Comparison of ENCODE assay signal across 25 cellular contexts in genomic region chr9:89754223-89754622, GRCh38.
"Had no signal": no experiment of that assay in that cellular context is flagged by ENCODE, and none has a peak within 500 bp of the region (broad histone marks: within the 10 kb centered on the region; RNA-seq: fewer than 3 reads in every experiment).

No MANE protein-coding gene starts in this region.

- H3K4me1 ChIP-seq: upper lobe of right lung had no signal

- FAIRE-seq: endometrium, keratinocyte, small intestine had no signal

- ATAC-seq: effector memory CD8-positive, alpha-beta T cell; heart right ventricle; naive thymus-derived CD4-positive, alpha-beta T cell; right lobe of liver; upper lobe of right lung had no signal

- H3K27me3 ChIP-seq: heart right ventricle, ovary, right lobe of liver, tibial nerve, upper lobe of right lung, uterus had no signal

- H3K27ac ChIP-seq: esophagus squamous epithelium, heart right ventricle, ovary, right lobe of liver, thoracic aorta, tibial nerve, upper lobe of right lung, uterus had no signal

- H3K9me3 ChIP-seq: esophagus squamous epithelium, heart right ventricle, ovary, right lobe of liver, thoracic aorta, tibial nerve, upper lobe of right lung, uterus had no signal

- H3K4me3 ChIP-seq: esophagus squamous epithelium, heart right ventricle, ovary, right lobe of liver, thoracic aorta, tibial nerve, upper lobe of right lung, uterus had no signal

- DNase-seq: cerebellar nuclear complex; cortex of kidney; effector memory CD8-positive, alpha-beta T cell; erythroblast; esophagus squamous epithelium; foreskin melanocyte; glutamatergic neuron; heart right ventricle; hypothalamus; mesenchymal stem cell; naive thymus-derived CD4-positive, alpha-beta T cell; occipital lobe; ovary; right lobe of liver; small intestine; stimulated activated CD4-positive, alpha-beta T cell treated with anti-CD3 and anti-CD28 coated beads, Interleukin-12 subunit alpha, Interleukin-12 subunit beta, amount 100 ng/mL, for 4 hours; stimulated activated CD4-positive, alpha-beta T cell treated with anti-CD3 and anti-CD28 coated beads, Interleukin-1b, Interleukin-23, amount 100 ng/mL, for 48 hours; stimulated activated CD4-positive, alpha-beta T cell treated with anti-CD3 and anti-CD28 coated beads, Interleukin-4, amount 100 ng/mL, for 24 hours; stimulated activated naive B cell treated with anti-CD40 and anti-IgM and Interleukin-4, amounts not matched to agents 10 μg/mL and 1 μg/mL and 100 μg/mL, for 72 hours; upper lobe of right lung; uterus had no signal

- H3K36me3 ChIP-seq: esophagus squamous epithelium, heart right ventricle, ovary, right lobe of liver, thoracic aorta, tibial nerve, upper lobe of right lung, uterus had no signal
